1 cellular context compared by ENCODE assay signal in genomic region chr1:230680300-230681025, GRCh38.
TF ChIP-seq lines count a peak whose summit lies in the region.

No MANE protein-coding gene starts in this region.

TF ChIP-seq in HepG2, 621 proteins besides CTCF, POLR2A, EP300 and RAD21 (continued from another document and continues in another):
- TF ChIP-seq, protein P1, sequence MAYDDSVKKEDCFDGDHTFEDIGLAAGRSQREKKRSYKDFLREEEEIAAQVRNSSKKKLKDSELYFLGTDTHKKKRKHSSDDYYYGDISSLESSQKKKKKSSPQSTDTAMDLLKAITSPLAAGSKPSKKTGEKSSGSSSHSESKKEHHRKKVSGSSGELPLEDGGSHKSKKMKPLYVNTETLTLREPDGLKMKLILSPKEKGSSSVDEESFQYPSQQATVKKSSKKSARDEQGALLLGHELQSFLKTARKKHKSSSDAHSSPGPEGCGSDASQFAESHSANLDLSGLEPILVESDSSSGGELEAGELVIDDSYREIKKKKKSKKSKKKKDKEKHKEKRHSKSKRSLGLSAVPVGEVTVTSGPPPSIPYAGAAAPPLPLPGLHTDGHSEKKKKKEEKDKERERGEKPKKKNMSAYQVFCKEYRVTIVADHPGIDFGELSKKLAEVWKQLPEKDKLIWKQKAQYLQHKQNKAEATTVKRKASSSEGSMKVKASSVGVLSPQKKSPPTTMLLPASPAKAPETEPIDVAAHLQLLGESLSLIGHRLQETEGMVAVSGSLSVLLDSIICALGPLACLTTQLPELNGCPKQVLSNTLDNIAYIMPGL (CRISPR knock-in tag; IDR thresholded peaks at IDR 0.05; ENCODE audit: borderline replicate concordance in 1 of 2, low read depth in 1 of 2), result no peak
- TF ChIP-seq ZNF124 (CRISPR knock-in tag; IDR thresholded peaks at IDR 0.05), result no peak
- TF ChIP-seq SSRP1 (CRISPR knock-in tag; IDR thresholded peaks at IDR 0.05), result no peak
- no peak for TF ChIP-seq KDM1A (CRISPR knock-in tag; IDR thresholded peaks at IDR 0.05)
- no peak for TF ChIP-seq ZMAT5 (CRISPR knock-in tag; IDR thresholded peaks at IDR 0.05; ENCODE audit: borderline replicate concordance, low read depth)
- no peak for TF ChIP-seq KAT2B (IDR thresholded peaks at IDR 0.05; ENCODE audit: borderline replicate concordance, low read depth, low read length)
- TF ChIP-seq KMT2B (CRISPR knock-in tag; IDR thresholded peaks at IDR 0.05), result no peak
- TF ChIP-seq ZNF530 (CRISPR knock-in tag; IDR thresholded peaks at IDR 0.05; ENCODE audit: low read depth), result no peak
- no peak for TF ChIP-seq YY1 (IDR thresholded peaks at IDR 0.05; ENCODE audit: insufficient read depth, insufficient replicate concordance, low read depth, low read length)
- TF ChIP-seq ZNF83 (CRISPR knock-in tag; IDR thresholded peaks at IDR 0.05; ENCODE audit: borderline replicate concordance), result no peak
- peak; percentile 48; the same call in 1 of the 2 replicates for TF ChIP-seq ZNF609 (CRISPR knock-in tag; IDR thresholded peaks at IDR 0.05; ENCODE audit: borderline replicate concordance)
- TF ChIP-seq, protein P2, sequence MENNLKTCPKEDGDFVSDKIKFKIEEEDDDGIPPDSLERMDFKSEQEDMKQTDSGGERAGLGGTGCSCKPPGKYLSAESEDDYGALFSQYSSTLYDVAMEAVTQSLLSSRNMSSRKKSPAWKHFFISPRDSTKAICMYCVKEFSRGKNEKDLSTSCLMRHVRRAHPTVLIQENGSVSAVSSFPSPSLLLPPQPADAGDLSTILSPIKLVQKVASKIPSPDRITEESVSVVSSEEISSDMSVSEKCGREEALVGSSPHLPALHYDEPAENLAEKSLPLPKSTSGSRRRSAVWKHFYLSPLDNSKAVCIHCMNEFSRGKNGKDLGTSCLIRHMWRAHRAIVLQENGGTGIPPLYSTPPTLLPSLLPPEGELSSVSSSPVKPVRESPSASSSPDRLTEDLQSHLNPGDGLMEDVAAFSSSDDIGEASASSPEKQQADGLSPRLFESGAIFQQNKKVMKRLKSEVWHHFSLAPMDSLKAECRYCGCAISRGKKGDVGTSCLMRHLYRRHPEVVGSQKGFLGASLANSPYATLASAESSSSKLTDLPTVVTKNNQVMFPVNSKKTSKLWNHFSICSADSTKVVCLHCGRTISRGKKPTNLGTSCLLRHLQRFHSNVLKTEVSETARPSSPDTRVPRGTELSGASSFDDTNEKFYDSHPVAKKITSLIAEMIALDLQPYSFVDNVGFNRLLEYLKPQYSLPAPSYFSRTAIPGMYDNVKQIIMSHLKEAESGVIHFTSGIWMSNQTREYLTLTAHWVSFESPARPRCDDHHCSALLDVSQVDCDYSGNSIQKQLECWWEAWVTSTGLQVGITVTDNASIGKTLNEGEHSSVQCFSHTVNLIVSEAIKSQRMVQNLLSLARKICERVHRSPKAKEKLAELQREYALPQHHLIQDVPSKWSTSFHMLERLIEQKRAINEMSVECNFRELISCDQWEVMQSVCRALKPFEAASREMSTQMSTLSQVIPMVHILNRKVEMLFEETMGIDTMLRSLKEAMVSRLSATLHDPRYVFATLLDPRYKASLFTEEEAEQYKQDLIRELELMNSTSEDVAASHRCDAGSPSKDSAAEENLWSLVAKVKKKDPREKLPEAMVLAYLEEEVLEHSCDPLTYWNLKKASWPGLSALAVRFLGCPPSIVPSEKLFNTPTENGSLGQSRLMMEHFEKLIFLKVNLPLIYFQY (CRISPR knock-in tag; IDR thresholded peaks at IDR 0.05; ENCODE audit: borderline replicate concordance), result no peak
- TF ChIP-seq, protein P3, sequence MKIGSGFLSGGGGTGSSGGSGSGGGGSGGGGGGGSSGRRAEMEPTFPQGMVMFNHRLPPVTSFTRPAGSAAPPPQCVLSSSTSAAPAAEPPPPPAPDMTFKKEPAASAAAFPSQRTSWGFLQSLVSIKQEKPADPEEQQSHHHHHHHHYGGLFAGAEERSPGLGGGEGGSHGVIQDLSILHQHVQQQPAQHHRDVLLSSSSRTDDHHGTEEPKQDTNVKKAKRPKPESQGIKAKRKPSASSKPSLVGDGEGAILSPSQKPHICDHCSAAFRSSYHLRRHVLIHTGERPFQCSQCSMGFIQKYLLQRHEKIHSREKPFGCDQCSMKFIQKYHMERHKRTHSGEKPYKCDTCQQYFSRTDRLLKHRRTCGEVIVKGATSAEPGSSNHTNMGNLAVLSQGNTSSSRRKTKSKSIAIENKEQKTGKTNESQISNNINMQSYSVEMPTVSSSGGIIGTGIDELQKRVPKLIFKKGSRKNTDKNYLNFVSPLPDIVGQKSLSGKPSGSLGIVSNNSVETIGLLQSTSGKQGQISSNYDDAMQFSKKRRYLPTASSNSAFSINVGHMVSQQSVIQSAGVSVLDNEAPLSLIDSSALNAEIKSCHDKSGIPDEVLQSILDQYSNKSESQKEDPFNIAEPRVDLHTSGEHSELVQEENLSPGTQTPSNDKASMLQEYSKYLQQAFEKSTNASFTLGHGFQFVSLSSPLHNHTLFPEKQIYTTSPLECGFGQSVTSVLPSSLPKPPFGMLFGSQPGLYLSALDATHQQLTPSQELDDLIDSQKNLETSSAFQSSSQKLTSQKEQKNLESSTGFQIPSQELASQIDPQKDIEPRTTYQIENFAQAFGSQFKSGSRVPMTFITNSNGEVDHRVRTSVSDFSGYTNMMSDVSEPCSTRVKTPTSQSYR (CRISPR knock-in tag; IDR thresholded peaks at IDR 0.05; ENCODE audit: borderline replicate concordance), result no peak
- TF ChIP-seq ZNF784 (CRISPR knock-in tag; IDR thresholded peaks at IDR 0.05; ENCODE audit: borderline replicate concordance), result no peak
- TF ChIP-seq, protein P4, sequence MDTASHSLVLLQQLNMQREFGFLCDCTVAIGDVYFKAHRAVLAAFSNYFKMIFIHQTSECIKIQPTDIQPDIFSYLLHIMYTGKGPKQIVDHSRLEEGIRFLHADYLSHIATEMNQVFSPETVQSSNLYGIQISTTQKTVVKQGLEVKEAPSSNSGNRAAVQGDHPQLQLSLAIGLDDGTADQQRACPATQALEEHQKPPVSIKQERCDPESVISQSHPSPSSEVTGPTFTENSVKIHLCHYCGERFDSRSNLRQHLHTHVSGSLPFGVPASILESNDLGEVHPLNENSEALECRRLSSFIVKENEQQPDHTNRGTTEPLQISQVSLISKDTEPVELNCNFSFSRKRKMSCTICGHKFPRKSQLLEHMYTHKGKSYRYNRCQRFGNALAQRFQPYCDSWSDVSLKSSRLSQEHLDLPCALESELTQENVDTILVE (CRISPR knock-in tag; IDR thresholded peaks at IDR 0.05), result 0 out of 2 replicates have a peak, but pooled peaks have one; percentile 49
- no peak for TF ChIP-seq SPEN (CRISPR knock-in tag; IDR thresholded peaks at IDR 0.05; ENCODE audit: low read depth)
- TF ChIP-seq DRAP1 (CRISPR knock-in tag; IDR thresholded peaks at IDR 0.05), result no peak
- no peak for TF ChIP-seq ZNF251 (CRISPR knock-in tag; IDR thresholded peaks at IDR 0.05)
- no peak for TF ChIP-seq ELF4 (CRISPR knock-in tag; IDR thresholded peaks at IDR 0.05; ENCODE audit: borderline replicate concordance)
- TF ChIP-seq ZNF33B (CRISPR knock-in tag; IDR thresholded peaks at IDR 0.05), result no peak
- TF ChIP-seq ZFP90 (CRISPR knock-in tag; IDR thresholded peaks at IDR 0.05; ENCODE audit: borderline replicate concordance), result no peak
- no peak for TF ChIP-seq FOSL1 (CRISPR knock-in tag; IDR thresholded peaks at IDR 0.05; ENCODE audit: borderline replicate concordance)
- TF ChIP-seq, protein P5, sequence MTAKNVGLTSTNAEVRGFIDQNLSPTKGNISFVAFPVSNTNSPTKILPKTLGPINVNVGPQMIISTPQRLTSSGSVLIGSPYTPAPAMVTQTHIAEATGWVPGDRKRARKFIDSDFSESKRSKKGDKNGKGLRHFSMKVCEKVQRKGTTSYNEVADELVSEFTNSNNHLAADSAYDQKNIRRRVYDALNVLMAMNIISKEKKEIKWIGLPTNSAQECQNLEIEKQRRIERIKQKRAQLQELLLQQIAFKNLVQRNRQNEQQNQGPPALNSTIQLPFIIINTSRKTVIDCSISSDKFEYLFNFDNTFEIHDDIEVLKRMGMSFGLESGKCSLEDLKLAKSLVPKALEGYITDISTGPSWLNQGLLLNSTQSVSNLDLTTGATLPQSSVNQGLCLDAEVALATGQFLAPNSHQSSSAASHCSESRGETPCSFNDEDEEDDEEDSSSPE (CRISPR knock-in tag; IDR thresholded peaks at IDR 0.05), result no peak
- peak; percentile 77 for TF ChIP-seq NCOA2 (CRISPR knock-in tag; IDR thresholded peaks at IDR 0.05)
- no peak for TF ChIP-seq HNRNPK (IDR thresholded peaks at IDR 0.05; ENCODE audit: low read depth, low read length, poor library complexity, severe bottlenecking)
- no peak for TF ChIP-seq PAF1 (CRISPR knock-in tag; IDR thresholded peaks at IDR 0.05)
- TF ChIP-seq NR2F2 (IDR thresholded peaks at IDR 0.05; ENCODE audit: borderline replicate concordance, low read depth), result peak; percentile 79
- no peak for TF ChIP-seq MYC (CRISPR knock-in tag; IDR thresholded peaks at IDR 0.05; ENCODE audit: borderline replicate concordance)
- TF ChIP-seq ELF3 (CRISPR knock-in tag; IDR thresholded peaks at IDR 0.05), result 0 out of 2 replicates have a peak, but pooled peaks have one; percentile 20
- no peak for TF ChIP-seq ZBTB39 (CRISPR knock-in tag; IDR thresholded peaks at IDR 0.05)
- no peak for TF ChIP-seq ATF4 (CRISPR knock-in tag; IDR thresholded peaks at IDR 0.05)
- TF ChIP-seq ZSCAN29 (CRISPR knock-in tag; conservative IDR thresholded peaks at IDR 0.05), result no peak
- TF ChIP-seq ISL2 (CRISPR knock-in tag; IDR thresholded peaks at IDR 0.05), result peak; percentile 89
- peak; percentile 51; the same call in 1 of the 2 replicates for TF ChIP-seq SIX1 (CRISPR knock-in tag; IDR thresholded peaks at IDR 0.05; ENCODE audit: borderline replicate concordance)
